In genomic region chr3:169769287-169770181, GRCh38 we compare ENCODE assay signal across 1 cellular context.
TF ChIP-seq lines count a peak whose summit lies in the region.

Gene ACTRT3, minus strand, starts transcription at chr3:169769561. Its CDS starts 41 bp downstream, at chr3:169769520.

TF ChIP-seq in HEK293, 187 proteins besides CTCF, POLR2A, EP300 and RAD21 (continued from another document):
- TF ChIP-seq ZNF639 (tag by site-specific recombination; IDR thresholded peaks at IDR 0.05) (no peak), ZSCAN4 (tag by site-specific recombination; IDR thresholded peaks at IDR 0.05) (no peak), ZBTB17 (tag by site-specific recombination; IDR thresholded peaks at IDR 0.05) (peak; percentile 85), ZNF292 (tag by site-specific recombination; IDR thresholded peaks at IDR 0.05; ENCODE audit: borderline replicate concordance, low read depth) (no peak), ZNF621 (tag by site-specific recombination; IDR thresholded peaks at IDR 0.05) (no peak), ZNF501 (tag by site-specific recombination; IDR thresholded peaks at IDR 0.05) (peak; percentile 78), ZNF274 (IDR thresholded peaks at IDR 0.05; ENCODE audit: low read length) (no peak), ZNF274 (tag by site-specific recombination; IDR thresholded peaks at IDR 0.05; ENCODE audit: borderline replicate concordance) (no peak), REST (tag by site-specific recombination; IDR thresholded peaks at IDR 0.05) (0 out of 2 replicates have a peak, but pooled peaks have one; percentile 39), ZNF324 (tag by site-specific recombination; IDR thresholded peaks at IDR 0.05) (peak; percentile 37; the same call in 1 of the 2 replicates), ZBTB20 (tag by site-specific recombination; IDR thresholded peaks at IDR 0.05) (peak; percentile 97), PATZ1 (tag by site-specific recombination; IDR thresholded peaks at IDR 0.05) (peak; percentile 83), ZNF707 (tag by site-specific recombination; IDR thresholded peaks at IDR 0.05) (no peak), ZSCAN30 (tag by site-specific recombination; IDR thresholded peaks at IDR 0.05) (peak; percentile 41; the same call in 1 of the 2 replicates), ZNF146 (tag by site-specific recombination; IDR thresholded peaks at IDR 0.05) (no peak), ZNF311 (tag by site-specific recombination; IDR thresholded peaks at IDR 0.05; ENCODE audit: borderline replicate concordance) (no peak), ZNF341 (tag by site-specific recombination; IDR thresholded peaks at IDR 0.05; ENCODE audit: low read depth) (peak; percentile 93), ZNF202 (tag by site-specific recombination; IDR thresholded peaks at IDR 0.05; ENCODE audit: borderline replicate concordance) (peak; percentile 59; the same call in 1 of the 2 replicates), ZNF18 (tag by site-specific recombination; IDR thresholded peaks at IDR 0.05) (0 out of 2 replicates have a peak, but pooled peaks have one; percentile 16), ZNF394 (tag by site-specific recombination; IDR thresholded peaks at IDR 0.05; ENCODE audit: borderline replicate concordance) (peak; percentile 21; the same call in 1 of the 2 replicates), ZNF76 (tag by site-specific recombination; IDR thresholded peaks at IDR 0.05; ENCODE audit: borderline replicate concordance, low read depth) (peak; percentile 54; the same call in 1 of the 2 replicates), GLI4 (tag by site-specific recombination; IDR thresholded peaks at IDR 0.05) (0 out of 2 replicates have a peak, but pooled peaks have one; percentile 51), ZNF133 (tag by site-specific recombination; IDR thresholded peaks at IDR 0.05) (no peak), PRDM10 (tag by site-specific recombination; IDR thresholded peaks at IDR 0.05) (peak; percentile 71), ZNF692 (tag by site-specific recombination; IDR thresholded peaks at IDR 0.05) (0 out of 2 replicates have a peak, but pooled peaks have one; percentile 30), ZNF626 (tag by site-specific recombination; IDR thresholded peaks at IDR 0.05) (no peak), ZNF654 (tag by site-specific recombination; IDR thresholded peaks at IDR 0.05; ENCODE audit: low read depth) (no peak)
